1 cellular context compared by ENCODE assay signal in genomic region chrX:40897768-40898167, GRCh38.
TF ChIP-seq lines count a peak whose summit lies in the region.

No MANE protein-coding gene starts in this region.

TF ChIP-seq in GM23338, 12 proteins besides CTCF, POLR2A, EP300 and RAD21 (continued from another document):
- no peak for TF ChIP-seq ETS1 (IDR thresholded peaks at IDR 0.05)
- TF ChIP-seq ZNF462 (CRISPR knock-in tag; IDR thresholded peaks at IDR 0.05): no peak
- no peak for TF ChIP-seq EZH2 (IDR thresholded peaks at IDR 0.05; ENCODE audit: low read depth, unreplicated experiment)
- TF ChIP-seq ZNF331 (CRISPR knock-in tag; IDR thresholded peaks at IDR 0.05; ENCODE audit: low read depth): no peak
- TF ChIP-seq, protein P1, sequence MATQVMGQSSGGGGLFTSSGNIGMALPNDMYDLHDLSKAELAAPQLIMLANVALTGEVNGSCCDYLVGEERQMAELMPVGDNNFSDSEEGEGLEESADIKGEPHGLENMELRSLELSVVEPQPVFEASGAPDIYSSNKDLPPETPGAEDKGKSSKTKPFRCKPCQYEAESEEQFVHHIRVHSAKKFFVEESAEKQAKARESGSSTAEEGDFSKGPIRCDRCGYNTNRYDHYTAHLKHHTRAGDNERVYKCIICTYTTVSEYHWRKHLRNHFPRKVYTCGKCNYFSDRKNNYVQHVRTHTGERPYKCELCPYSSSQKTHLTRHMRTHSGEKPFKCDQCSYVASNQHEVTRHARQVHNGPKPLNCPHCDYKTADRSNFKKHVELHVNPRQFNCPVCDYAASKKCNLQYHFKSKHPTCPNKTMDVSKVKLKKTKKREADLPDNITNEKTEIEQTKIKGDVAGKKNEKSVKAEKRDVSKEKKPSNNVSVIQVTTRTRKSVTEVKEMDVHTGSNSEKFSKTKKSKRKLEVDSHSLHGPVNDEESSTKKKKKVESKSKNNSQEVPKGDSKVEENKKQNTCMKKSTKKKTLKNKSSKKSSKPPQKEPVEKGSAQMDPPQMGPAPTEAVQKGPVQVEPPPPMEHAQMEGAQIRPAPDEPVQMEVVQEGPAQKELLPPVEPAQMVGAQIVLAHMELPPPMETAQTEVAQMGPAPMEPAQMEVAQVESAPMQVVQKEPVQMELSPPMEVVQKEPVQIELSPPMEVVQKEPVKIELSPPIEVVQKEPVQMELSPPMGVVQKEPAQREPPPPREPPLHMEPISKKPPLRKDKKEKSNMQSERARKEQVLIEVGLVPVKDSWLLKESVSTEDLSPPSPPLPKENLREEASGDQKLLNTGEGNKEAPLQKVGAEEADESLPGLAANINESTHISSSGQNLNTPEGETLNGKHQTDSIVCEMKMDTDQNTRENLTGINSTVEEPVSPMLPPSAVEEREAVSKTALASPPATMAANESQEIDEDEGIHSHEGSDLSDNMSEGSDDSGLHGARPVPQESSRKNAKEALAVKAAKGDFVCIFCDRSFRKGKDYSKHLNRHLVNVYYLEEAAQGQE (IDR thresholded peaks at IDR 0.05; ENCODE audit: unreplicated experiment): no peak
- no peak for TF ChIP-seq POLR2AphosphoS5 (IDR thresholded peaks at IDR 0.05; ENCODE audit: low read depth)
- TF ChIP-seq JUNB (IDR thresholded peaks at IDR 0.05; ENCODE audit: unreplicated experiment): no peak
